1 cellular context compared by ENCODE assay signal in genomic region chr4:184617611-184618196, GRCh38.
TF ChIP-seq lines count a peak whose summit lies in the region.

No MANE protein-coding gene starts in this region.

TF ChIP-seq in K562, 482 proteins besides CTCF, POLR2A, EP300 and RAD21 (continued from another document):
- TF ChIP-seq CBFA2T2 (conservative IDR thresholded peaks at IDR 0.05) (peak; percentile 19; the same call in 1 of the 2 replicates), E2F5 (CRISPR knock-in tag; IDR thresholded peaks at IDR 0.05) (no peak), E2F4 (CRISPR knock-in tag; IDR thresholded peaks at IDR 0.05; ENCODE audit: low read depth) (no peak), HNRNPUL1 (IDR thresholded peaks at IDR 0.05; ENCODE audit: low read length) (no peak), SOX6 (IDR thresholded peaks at IDR 0.05) (peak; percentile 52), CEBPB (tag; IDR thresholded peaks at IDR 0.05) (peak; percentile 34; the same call in 1 of the 2 replicates), ZNF609 (CRISPR knock-in tag; IDR thresholded peaks at IDR 0.05; ENCODE audit: borderline replicate concordance) (no peak), CBFA2T3 (IDR thresholded peaks at IDR 0.05) (peak; percentile 53; the same call in 1 of the 2 replicates), ZEB2 (IDR thresholded peaks at IDR 0.05) (no peak), LEF1 (IDR thresholded peaks at IDR 0.05) (0 out of 2 replicates have a peak, but pooled peaks have one; percentile 22), TCF3 (CRISPR knock-in tag; IDR thresholded peaks at IDR 0.05) (peak; percentile 32; the same call in 1 of the 2 replicates), THAP12 (CRISPR knock-in tag; IDR thresholded peaks at IDR 0.05) (no peak), TRIM24 (IDR thresholded peaks at IDR 0.05) (peak; percentile 93 to 94), TOE1 (IDR thresholded peaks at IDR 0.05; ENCODE audit: borderline replicate concordance) (no peak), TOE1 (CRISPR knock-in tag; IDR thresholded peaks at IDR 0.05; ENCODE audit: borderline replicate concordance, low read depth) (no peak), GATA2 (CRISPR knock-in tag; IDR thresholded peaks at IDR 0.05) (0 out of 2 replicates have a peak, but pooled peaks have one; percentile 21), KLF16 (IDR thresholded peaks at IDR 0.05) (0 out of 2 replicates have a peak, but pooled peaks have one; percentile 20)
